8 cellular contexts compared by ENCODE assay signal in the genomic region with DNA sequence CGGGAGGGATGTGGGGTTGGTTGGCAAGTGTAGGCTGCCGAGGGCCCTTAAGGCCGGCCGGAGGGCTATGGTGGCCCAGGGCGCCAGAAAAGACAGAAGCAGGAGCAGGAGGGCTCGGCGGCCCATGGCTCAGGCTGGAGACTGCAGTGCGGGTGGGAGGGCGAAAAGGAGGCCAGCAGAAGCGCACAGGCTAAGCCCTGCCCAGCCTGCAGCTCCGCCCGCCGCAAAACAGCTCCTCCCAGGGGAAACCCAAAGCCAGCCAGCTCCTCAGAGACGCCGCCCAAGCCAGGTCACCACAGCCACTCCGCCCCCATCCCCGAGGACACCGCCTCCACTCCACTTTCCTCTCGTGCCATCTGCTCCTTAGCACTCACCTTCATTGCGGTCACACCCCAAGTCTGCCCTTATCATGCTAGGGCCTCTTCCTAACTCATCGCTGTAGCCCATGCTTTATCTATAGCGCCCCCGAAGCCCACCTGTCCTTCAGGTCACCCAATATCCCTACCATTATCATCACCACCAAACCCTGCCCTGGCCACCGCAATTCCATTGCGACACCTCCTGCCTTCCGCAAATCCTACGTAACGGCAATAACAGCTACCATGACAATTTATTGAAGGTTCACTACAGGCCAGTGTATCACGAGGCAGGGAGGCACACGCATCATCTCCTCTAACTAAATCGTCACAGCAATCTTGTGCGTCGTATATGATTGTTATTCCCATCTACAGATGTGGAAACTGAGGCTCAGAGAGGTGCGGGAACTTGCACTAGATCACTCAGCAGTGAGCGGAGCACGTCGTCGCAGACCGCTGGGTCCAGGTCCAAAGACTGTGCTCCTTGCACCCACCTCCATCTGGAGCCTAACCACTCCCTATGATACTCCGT. TPM values are rescaled to one million over a fixed set of nuclear protein-coding genes. Genes with fewer than 3 reads are reported as not detected.
DNase-seq lines count a peak whose midpoint lies in the region; ATAC-seq and TF ChIP-seq lines count a peak whose summit lies in the region.

A gene (minus strand): TSS at position 154 of the 888 bp plus-strand sequence. CDS start 28 bp downstream, at position 126.

- H4K20me1 ChIP-seq in GM23338 (replicated peaks; ENCODE audit: insufficient read depth) = peaks cover 4% of the 10 kb centered on the region

- ATAC-seq in GM23338 = peak; percentile 91
- peak; percentile 90 for ATAC-seq in RWPE2 (ENCODE audit: low read depth)

- H3K36me3 Mint-ChIP-seq in GM23338 (ENCODE audit: low read depth) = no peaks in the 10 kb centered on the region
- no peaks in the 10 kb centered on the region for H3K36me3 Mint-ChIP-seq in nephron (ENCODE audit: low read depth)
- peaks cover 17% of the 10 kb centered on the region for H3K36me3 Mint-ChIP-seq in stimulated activated naive CD8-positive, alpha-beta T cell treated with anti-CD3 and anti-CD28 coated beads, Interleukin-15, Interleukin-2, amounts not matched to agents 100 ng/mL and 50 ng/mL, for 24 hours (ENCODE audit: low read depth)

- H3K27ac Mint-ChIP-seq in GM23338 (peak within 1 kb of the TSS; percentile 90), nephron (peak within 1 kb of the TSS; percentile 59 to 88 (median 80))
- peak within 1 kb of the TSS; percentile 99 for H3K27ac Mint-ChIP-seq in stimulated activated naive CD8-positive, alpha-beta T cell treated with anti-CD3 and anti-CD28 coated beads, Interleukin-15, Interleukin-2, amounts not matched to agents 100 ng/mL and 50 ng/mL, for 24 hours

- H3K27me3 Mint-ChIP-seq in GM23338 (ENCODE audit: insufficient read depth, low read depth, poor library complexity) = no peaks in the 10 kb centered on the region
- H3K27me3 Mint-ChIP-seq in nephron (ENCODE audit: low read depth) = no peaks in the 10 kb centered on the region
- no peaks in the 10 kb centered on the region for H3K27me3 Mint-ChIP-seq in stimulated activated naive CD8-positive, alpha-beta T cell treated with anti-CD3 and anti-CD28 coated beads, Interleukin-15, Interleukin-2, amounts not matched to agents 100 ng/mL and 50 ng/mL, for 24 hours

- H3K9me2 ChIP-seq in GM23338 (ENCODE audit: insufficient read depth) = no peaks in the 10 kb centered on the region

- H3K4me3 Mint-ChIP-seq in GM23338 (peak within 1 kb of the TSS; percentile 93), nephron (peak within 1 kb of the TSS; percentile 94 to 97 (median 96))
- H3K4me3 Mint-ChIP-seq in stimulated activated naive CD8-positive, alpha-beta T cell treated with anti-CD3 and anti-CD28 coated beads, Interleukin-15, Interleukin-2, amounts not matched to agents 100 ng/mL and 50 ng/mL, for 24 hours = peak within 1 kb of the TSS; percentile 97

- H2AFZ ChIP-seq in GM23338 = peak within 1 kb of the TSS; percentile 99

- no peaks in the 10 kb centered on the region for H3K9me3 ChIP-seq in RWPE2 (ENCODE audit: severe bottlenecking)

- no peaks in the 10 kb centered on the region for H3F3A ChIP-seq in GM23338 (replicated peaks; ENCODE audit: low read depth)

- peaks cover 65% of the 10 kb centered on the region for H3K79me2 ChIP-seq in GM23338 (replicated peaks; ENCODE audit: insufficient read depth)

- peaks cover 17% of the 10 kb centered on the region for H3K4me1 Mint-ChIP-seq in GM23338
- H3K4me1 Mint-ChIP-seq in nephron = peaks cover 29% of the 10 kb centered on the region
- peaks cover 76% of the 10 kb centered on the region for H3K4me1 Mint-ChIP-seq in stimulated activated naive CD8-positive, alpha-beta T cell treated with anti-CD3 and anti-CD28 coated beads, Interleukin-15, Interleukin-2, amounts not matched to agents 100 ng/mL and 50 ng/mL, for 24 hours (ENCODE audit: low read depth)

- H3K9me3 Mint-ChIP-seq in GM23338 = no peaks in the 10 kb centered on the region
- no peaks in the 10 kb centered on the region for H3K9me3 Mint-ChIP-seq in nephron
- no peaks in the 10 kb centered on the region for H3K9me3 Mint-ChIP-seq in stimulated activated naive CD8-positive, alpha-beta T cell treated with anti-CD3 and anti-CD28 coated beads, Interleukin-15, Interleukin-2, amounts not matched to agents 100 ng/mL and 50 ng/mL, for 24 hours

- DNase-seq in Daoy (ENCODE audit: low read depth) (peak; percentile 94), GM23338 (ENCODE audit: low spot score) (peak; percentile 94), LHCN-M2 (ENCODE audit: low read depth) (peak; percentile 85), RWPE2 (ENCODE audit: low spot score) (peak; percentile 95), fibroblast of pulmonary artery (ENCODE audit: low read depth) (peak; percentile 90)
- DNase-seq in activated T-helper 9 cell treated with anti-CD3 and anti-CD28 coated beads, Interleukin-2, amount 50 U/mL, for 16 hours (ENCODE audit: low read depth) = peak; percentile 92

- peak within 1 kb of the TSS; percentile 99 for H3K4me2 ChIP-seq in GM23338

- H3K36me3 ChIP-seq in GM23338 (ENCODE audit: insufficient read depth) (no peaks in the 10 kb centered on the region), RWPE2 (ENCODE audit: low read depth) (no peaks in the 10 kb centered on the region)

- H3K27me3 ChIP-seq in GM23338 (ENCODE audit: insufficient read depth) (no peaks in the 10 kb centered on the region), RWPE2 (ENCODE audit: insufficient read depth, poor library complexity, severe bottlenecking) (no peaks in the 10 kb centered on the region)

- H3K27ac ChIP-seq in GM23338 (ENCODE audit: low read depth) (no peak within 1 kb of the TSS), RWPE2 (ENCODE audit: poor library complexity, severe bottlenecking) (peak within 1 kb of the TSS; percentile 64)

- no peak for TF ChIP-seq CTCF in GM23338 (conservative IDR thresholded peaks at IDR 0.05; ENCODE audit: low read depth in 2 of 2)
- no peak for TF ChIP-seq CTCF in RWPE2 (IDR thresholded peaks at IDR 0.05; ENCODE audit: poor library complexity, severe bottlenecking)
- no peak for TF ChIP-seq CTCF in fibroblast of pulmonary artery (IDR thresholded peaks at IDR 0.05; ENCODE audit: low read length, missing control alignments)
- no peak for TF ChIP-seq CTCF in nephron (IDR thresholded peaks at IDR 0.05; ENCODE audit: unreplicated experiment in 3 of 3)

- peaks cover 19% of the 10 kb centered on the region; the same call in 1 of the 2 replicates for H3K4me1 ChIP-seq in GM23338 (ENCODE audit: insufficient read depth)
- H3K4me1 ChIP-seq in RWPE2 (ENCODE audit: insufficient read depth, poor library complexity, severe bottlenecking) = peaks cover 4% of the 10 kb centered on the region

- peak within 1 kb of the TSS; percentile 73 for H3K4me3 ChIP-seq in GM23338
- H3K4me3 ChIP-seq in RWPE2 (ENCODE audit: severe bottlenecking) = peak within 1 kb of the TSS; percentile 57
- H3K4me3 ChIP-seq in fibroblast of pulmonary artery (replicated peaks; ENCODE audit: low read depth, low read length) = peak within 1 kb of the TSS; percentile 87

TF ChIP-seq in GM23338, 12 proteins besides CTCF, POLR2A, EP300 and RAD21 (continues in another document):
- TF ChIP-seq ZNF331 (CRISPR knock-in tag; IDR thresholded peaks at IDR 0.05; ENCODE audit: low read depth) (no peak), POLR2AphosphoS5 (IDR thresholded peaks at IDR 0.05; ENCODE audit: low read depth) (peak; percentile 90), EZH2 (IDR thresholded peaks at IDR 0.05; ENCODE audit: low read depth, unreplicated experiment) (no peak)

RNA-seq across cellular contexts. Expression of the gene that starts here (rescaled TPM):
- total RNA-seq in Daoy (2014; rRNA removed; shearing (Covaris generic)) = 13.5 and 25.4 TPM in 2 replicates
- 52.2 and 52.8 TPM in 2 replicates for total RNA-seq in GM23338 (2014; rRNA removed; shearing (Covaris generic))
- polyA plus RNA-seq in GM23338 (2016; fragmentation: Nextera tagmentation; extraction: Ambion mirVana) = 26.1 and 33.3 TPM in 2 replicates
- 42.8 TPM in 2 replicates for total RNA-seq in LHCN-M2 (2014; rRNA removed)
- polyA plus RNA-seq in LHCN-M2 (2012) = 38.4 TPM
